Comparison of ENCODE assay signal across 1 cellular context in the genomic region with DNA sequence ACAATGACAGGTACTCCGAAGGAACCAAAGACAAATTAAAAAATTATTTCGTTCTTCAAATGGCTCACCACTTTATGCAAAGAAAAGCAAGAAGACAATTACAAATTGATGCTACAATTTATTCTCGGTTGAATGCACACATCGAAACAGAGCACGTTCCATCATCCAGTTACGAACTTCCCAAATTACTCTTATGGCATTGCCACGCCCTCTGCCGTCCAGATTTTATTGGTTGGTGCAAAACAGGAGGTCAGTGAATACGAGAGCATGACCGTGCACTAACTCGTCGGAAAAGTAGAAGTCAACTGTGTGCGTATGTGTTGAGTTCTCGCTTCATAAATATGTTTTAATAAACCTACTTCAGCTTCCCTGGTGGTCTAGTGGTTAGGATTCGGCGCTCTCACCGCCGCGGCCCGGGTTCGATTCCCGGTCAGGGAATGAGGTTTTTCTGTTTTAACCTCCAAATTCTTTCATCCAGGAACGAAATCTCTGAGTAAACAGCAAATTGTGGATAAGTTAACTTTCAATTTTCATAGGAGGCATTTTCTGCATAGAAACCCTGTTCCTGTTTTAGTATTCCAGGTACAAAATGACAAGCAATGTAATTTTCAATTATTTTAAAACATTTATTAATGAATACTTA.
TF ChIP-seq lines count a peak whose summit lies in the region.

No MANE protein-coding gene starts in this region.

TF ChIP-seq in IMR-90, 13 proteins besides CTCF, POLR2A, EP300 and RAD21:
- TF ChIP-seq ELK1 (IDR thresholded peaks at IDR 0.05; ENCODE audit: borderline replicate concordance, low read depth, low read length) = no peak
- TF ChIP-seq RCOR1 (IDR thresholded peaks at IDR 0.05; ENCODE audit: insufficient replicate concordance, low read length) = no peak
- no peak for TF ChIP-seq CEBPB (IDR thresholded peaks at IDR 0.05; ENCODE audit: low read depth, low read length)
- peak; percentile 95 for TF ChIP-seq FOS (IDR thresholded peaks at IDR 0.05; ENCODE audit: low read depth, low read length)
- peak; percentile 63; the same call in 1 of the 2 replicates for TF ChIP-seq NFE2L2 (IDR thresholded peaks at IDR 0.05; ENCODE audit: low read depth, low read length)
- no peak for TF ChIP-seq MAFK (IDR thresholded peaks at IDR 0.05; ENCODE audit: low read depth, low read length)
- no peak for TF ChIP-seq MXI1 (IDR thresholded peaks at IDR 0.05; ENCODE audit: borderline replicate concordance, low read depth, low read length)
- TF ChIP-seq CHD1 (IDR thresholded peaks at IDR 0.05; ENCODE audit: low read depth, low read length) = peak; percentile 24; the same call in 1 of the 2 replicates
- TF ChIP-seq MAZ (IDR thresholded peaks at IDR 0.05; ENCODE audit: borderline replicate concordance, low read depth, low read length) = no peak
- no peak for TF ChIP-seq USF2 (IDR thresholded peaks at IDR 0.05; ENCODE audit: low read depth, low read length)
- TF ChIP-seq BHLHE40 (IDR thresholded peaks at IDR 0.05; ENCODE audit: low read depth, low read length) = no peak
- no peak for TF ChIP-seq SMC3 (IDR thresholded peaks at IDR 0.05; ENCODE audit: low read depth, low read length)
- no peak for TF ChIP-seq RFX5 (IDR thresholded peaks at IDR 0.05; ENCODE audit: low read depth, low read length)
